ENCODE assay signal across 22 cellular contexts in the genomic region with DNA sequence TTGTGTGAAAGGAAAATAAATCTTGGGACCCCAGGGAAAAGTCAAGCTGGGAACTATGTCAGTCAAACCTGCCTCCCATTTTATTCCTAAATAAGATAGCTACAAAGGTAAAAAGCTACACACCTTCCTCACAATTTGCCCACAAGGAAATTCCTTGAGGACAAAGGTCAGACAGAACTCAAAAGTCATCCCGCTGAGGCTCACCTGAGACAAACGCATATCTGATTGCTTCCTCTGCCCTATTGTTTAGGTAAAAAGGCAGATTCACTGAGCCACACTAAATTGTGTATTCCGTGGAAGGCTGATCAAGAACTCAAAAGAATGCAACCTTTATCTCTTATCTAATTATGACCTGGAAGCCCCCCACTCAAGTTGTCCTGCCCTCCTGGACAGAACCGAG.
"Had no signal": no experiment of that assay in that cellular context is flagged by ENCODE, and none has a peak within 500 bp of the region (broad histone marks: within the 10 kb centered on the region; RNA-seq: fewer than 3 reads in every experiment).

No MANE protein-coding gene starts in this region.

- H3K4me3 ChIP-seq: left lung, lung, ovary, psoas muscle, tibial artery, uterus had no signal

- H3K36me3 ChIP-seq: left lung, neutrophil, ovary, tibial artery, uterus had no signal

- ATAC-seq: left lung, psoas muscle, right cardiac atrium, T-helper 17 cell had no signal

- H3K36me3 Mint-ChIP-seq: activated CD4-positive, alpha-beta memory T cell treated with anti-CD3 and anti-CD28 coated beads for 36 hours; immature natural killer cell had no signal

- H3K27ac ChIP-seq: foreskin keratinocyte, left lung, neutrophil, ovary, psoas muscle, tibial artery, uterus had no signal

- H3K27me3 ChIP-seq: left lung, neutrophil, ovary, tibial artery, uterus had no signal

- H3K9me3 Mint-ChIP-seq: activated CD4-positive, alpha-beta memory T cell treated with anti-CD3 and anti-CD28 coated beads for 36 hours; activated naive CD8-positive, alpha-beta T cell treated with anti-CD3 and anti-CD28 coated beads, Interleukin-2, amount 50 U/mL, for 24 hours; activated T-cell treated with anti-CD3 and anti-CD28 coated beads, Interleukin-2, amount 50 U/mL, for 72 hours; dendritic cell treated with granulocyte-macrophage colony-stimulating factor and Interleukin-4, amounts not matched to agents 40 ng/mL and 50 ng/mL, for 4 days; immature natural killer cell; nephron; stimulated activated naive CD8-positive, alpha-beta T cell treated with anti-CD3 and anti-CD28 coated beads, Interleukin-15, Interleukin-2, amounts not matched to agents 100 ng/mL and 50 ng/mL, for 24 hours had no signal

- H3K4me1 Mint-ChIP-seq: immature natural killer cell, nephron had no signal

- H3K9me3 ChIP-seq: left lung, neutrophil, ovary, psoas muscle, tibial artery, uterus had no signal

- H3K4me1 ChIP-seq: left lung, psoas muscle, tibial artery, uterus had no signal

- H3K27ac Mint-ChIP-seq: activated CD4-positive, alpha-beta memory T cell treated with anti-CD3 and anti-CD28 coated beads for 36 hours; activated naive CD8-positive, alpha-beta T cell treated with anti-CD3 and anti-CD28 coated beads, Interleukin-2, amount 50 U/mL, for 24 hours; activated T-cell treated with anti-CD3 and anti-CD28 coated beads, Interleukin-2, amount 50 U/mL, for 72 hours; dendritic cell treated with granulocyte-macrophage colony-stimulating factor and Interleukin-4, amounts not matched to agents 40 ng/mL and 50 ng/mL, for 4 days; immature natural killer cell; nephron; stimulated activated naive CD8-positive, alpha-beta T cell treated with anti-CD3 and anti-CD28 coated beads, Interleukin-15, Interleukin-2, amounts not matched to agents 100 ng/mL and 50 ng/mL, for 24 hours; T-helper 17 cell had no signal

- DNase-seq: activated CD4-positive, alpha-beta memory T cell treated with anti-CD3 and anti-CD28 coated beads for 36 hours; activated CD4-positive, alpha-beta T cell treated with anti-CD3 and anti-CD28 coated beads for 48 hours; activated effector memory CD4-positive, alpha-beta T cell treated with Interleukin-2 at 50 U/mL for 16 hours; activated naive CD4-positive, alpha-beta T cell treated with anti-CD3 and anti-CD28 coated beads, Interleukin-2, amount 50 U/mL, for 16 hours; activated naive CD8-positive, alpha-beta T cell treated with anti-CD3 and anti-CD28 coated beads, Interleukin-2, amount 50 U/mL, for 24 hours; activated T-cell treated with anti-CD3 and anti-CD28 coated beads, Interleukin-2, amount 50 U/mL, for 72 hours; effector CD8-positive, alpha-beta T cell; foreskin keratinocyte; immature natural killer cell; left lung; ovary; psoas muscle; right cardiac atrium; stimulated activated CD4-positive, alpha-beta T cell treated with anti-CD3 and anti-CD28 coated beads, Interleukin-1b, Interleukin-23, amount 100 ng/mL, for 48 hours; T-helper 17 cell; tibial artery; uterus had no signal

- H3K4me3 Mint-ChIP-seq: activated CD4-positive, alpha-beta memory T cell treated with anti-CD3 and anti-CD28 coated beads for 36 hours; activated naive CD8-positive, alpha-beta T cell treated with anti-CD3 and anti-CD28 coated beads, Interleukin-2, amount 50 U/mL, for 24 hours; activated T-cell treated with anti-CD3 and anti-CD28 coated beads, Interleukin-2, amount 50 U/mL, for 72 hours; dendritic cell treated with granulocyte-macrophage colony-stimulating factor and Interleukin-4, amounts not matched to agents 40 ng/mL and 50 ng/mL, for 4 days; immature natural killer cell; nephron; stimulated activated naive CD8-positive, alpha-beta T cell treated with anti-CD3 and anti-CD28 coated beads, Interleukin-15, Interleukin-2, amounts not matched to agents 100 ng/mL and 50 ng/mL, for 24 hours; T-helper 17 cell had no signal
